In genomic region chr14:24909523-24910302, GRCh38 we compare ENCODE assay signal across 25 cellular contexts.
A peak's percentile ranks its signal among the peaks of the same experiment; 100 is the strongest.
DNase-seq lines count a peak whose midpoint lies in the region; ATAC-seq, FAIRE-seq and TF ChIP-seq lines count a peak whose summit lies in the region.
"Had no signal": no experiment of that assay in that cellular context is flagged by ENCODE, and none has a peak within 500 bp of the region (broad histone marks: within the 10 kb centered on the region; RNA-seq: fewer than 3 reads in every experiment).

No MANE protein-coding gene starts in this region.

- intact Hi-C loops in HepG2 (cut with micrococcal nuclease; ENCODE audit: unreplicated experiment) (loop anchor here (2.0 kb wide), 3 partner anchors 51 to 93 kb away; no protein-coding TSS in a partner anchor), right lobe of liver (cut with DNase I) (no loop called here), body of pancreas (cut with DNase I) (no loop called here), mucosa of descending colon (cut with DNase I, micrococcal nuclease) (no loop called here), thyroid gland (cut with DNase I) (no loop called here)

- no peaks in the 10 kb centered on the region for H3K27me3 ChIP-seq in HepG2 (ENCODE audit: control insufficient read depth in 1 of 2, insufficient read depth in 2 of 2, low read length in 2 of 2)
- no peaks in the 10 kb centered on the region for H3K27me3 ChIP-seq in right lobe of liver
- H3K27me3 ChIP-seq in body of pancreas, result no peaks in the 10 kb centered on the region
- H3K27me3 ChIP-seq in thyroid gland, result no peaks in the 10 kb centered on the region
- H3K27me3 ChIP-seq: BLaER1 treated with 17β-estradiol and CSF1 and Interleukin-3, amounts not matched to agents 10 nM and 100 nM; SJSA1 had no signal

- TF ChIP-seq POLR2A in HepG2 (IDR thresholded peaks at IDR 0.05; ENCODE audit: insufficient read depth in 1 of 2, low read depth in 2 of 2, low read length in 2 of 2) (no peak), right lobe of liver (IDR thresholded peaks at IDR 0.05) (no peak), body of pancreas (IDR thresholded peaks at IDR 0.05) (no peak), thyroid gland (IDR thresholded peaks at IDR 0.05) (no peak)

- peak overlapping the region; percentile 40 for H3K4me2 ChIP-seq in HepG2 (ENCODE audit: low read depth, low read length)
- H3K4me2 ChIP-seq: GM23338 had no signal

- no peak for FAIRE-seq in HepG2 (lab: Jason Lieb, UNC)
- FAIRE-seq: A204.1, G401.6 had no signal

- H3K79me2 ChIP-seq in HepG2 (ENCODE audit: insufficient read depth, low read length), result no peaks in the 10 kb centered on the region

- CTCF ChIA-PET in HepG2 (lab: Yijun Ruan, JAX; ENCODE audit: low intra/inter-chr PET ratio, low total read pairs), result no interaction called here

- H3K4me3 ChIP-seq in HepG2 (replicated peaks in 1 of 3; ENCODE audit: insufficient read depth in 1 of 3, low read depth in 2 of 3, low read length in 3 of 3) (no peak overlapping the region), right lobe of liver (no peak overlapping the region), body of pancreas (no peak overlapping the region), mucosa of descending colon (no peak overlapping the region), thyroid gland (replicated peaks in 1 of 3) (no peak overlapping the region)
- H3K4me3 ChIP-seq: BLaER1 treated with 17β-estradiol and CSF1 and Interleukin-3, amounts not matched to agents 10 nM and 100 nM; GM23338; HAP-1; SJSA1 had no signal

- ATAC-seq in HepG2 (peak; percentile 52), right lobe of liver (no peak), body of pancreas (peak; percentile 86), mucosa of descending colon (peak; percentile 85), HG02840 (IDR thresholded peaks at IDR 0.05; ENCODE audit: low FRiP score, unreplicated experiment) (no peak)
- ATAC-seq: GM23338 had no signal

- H3K36me3 ChIP-seq in HepG2 (replicated peaks in 1 of 2; ENCODE audit: control insufficient read depth in 1 of 2, insufficient read depth in 2 of 2, low read length in 2 of 2) (no peaks in the 10 kb centered on the region), right lobe of liver (no peaks in the 10 kb centered on the region), body of pancreas (replicated peaks in 1 of 2; ENCODE audit: insufficient read depth in 1 of 2, low read depth in 2 of 2) (no peaks in the 10 kb centered on the region), mucosa of descending colon (ENCODE audit: low read depth) (no peaks in the 10 kb centered on the region), thyroid gland (no peaks in the 10 kb centered on the region)
- H3K36me3 ChIP-seq: BLaER1 treated with 17β-estradiol and CSF1 and Interleukin-3, amounts not matched to agents 10 nM and 100 nM; HAP-1; SJSA1 had no signal

- H3K9me3 ChIP-seq in HepG2 (ENCODE audit: low read length) (no peaks in the 10 kb centered on the region), right lobe of liver (no peaks in the 10 kb centered on the region), body of pancreas (no peaks in the 10 kb centered on the region), mucosa of descending colon (no peaks in the 10 kb centered on the region), thyroid gland (no peaks in the 10 kb centered on the region)
- H3K9me3 ChIP-seq: BLaER1 treated with 17β-estradiol and CSF1 and Interleukin-3, amounts not matched to agents 10 nM and 100 nM; HAP-1; SJSA1 had no signal

- H3K27ac ChIP-seq in HepG2 (ENCODE audit: extremely low read length, insufficient read depth, low read length), result peak overlapping the region; percentile 45
- no peak overlapping the region for H3K27ac ChIP-seq in right lobe of liver
- H3K27ac ChIP-seq in body of pancreas, result peak overlapping the region in 3 of 4 donors; percentile 25 to 57 (median 50)
- no peak overlapping the region for H3K27ac ChIP-seq in thyroid gland
- H3K27ac ChIP-seq: BLaER1 treated with 17β-estradiol and CSF1 and Interleukin-3, amounts not matched to agents 10 nM and 100 nM; HL-60; SJSA1 had no signal

- H3K9ac ChIP-seq in HepG2 (ENCODE audit: insufficient read depth, low read depth, low read length), result no peak overlapping the region
- H3K9ac ChIP-seq: BLaER1 treated with 17β-estradiol and CSF1 and Interleukin-3, amounts not matched to agents 10 nM and 100 nM had no signal

- DNase-seq in HepG2 (ENCODE audit: low spot score) (no peak), right lobe of liver (no peak), body of pancreas (peak; percentile 26 to 50 (median 44)), mucosa of descending colon (peak in 2 of 3 donors; percentile 32 to 62), thyroid gland (peak; percentile 18 to 19)
- DNase-seq in activated CD4-positive, alpha-beta T cell treated with anti-CD3 and anti-CD28 coated beads for 1 hour, result no peak
- no peak for DNase-seq in stimulated activated CD4-positive, alpha-beta T cell treated with anti-CD3 and anti-CD28 coated beads, Interleukin-15, amount 100 ng/mL, for 24 hours
- DNase-seq: AML-193; CD4-positive, alpha-beta T cell; COR-L47; Karpas-422; NCI-H1092 treated with DMSO at 0.1 percent for 48 hours; NCI-H1436; NCI-H187 treated with DMSO at 0.1 percent for 48 hours; NCI-H526 treated with DMSO at 0.1 percent for 48 hours; Right ventricle myocardium superior; RPMI8226 had no signal

- POLR2A ChIA-PET in HepG2 (lab: Yijun Ruan, JAX), result interaction anchor here (1.4 to 4.0 kb wide), 5 partner anchors 17 to 94 kb away, joined by 4 to 29 read pairs (median 16); no protein-coding TSS in a partner anchor

- H3K4me1 ChIP-seq in HepG2 (ENCODE audit: insufficient read depth, low read length), result peaks cover 46% of the 10 kb centered on the region
- H3K4me1 ChIP-seq in right lobe of liver, result peaks cover 0 to 17% (median 0%) of the 10 kb centered on the region in 4 donors
- peaks cover 46% of the 10 kb centered on the region for H3K4me1 ChIP-seq in body of pancreas
- peaks cover 5% of the 10 kb centered on the region for H3K4me1 ChIP-seq in mucosa of descending colon (ENCODE audit: low read depth)
- peaks cover 17 to 31% of the 10 kb centered on the region in 2 donors for H3K4me1 ChIP-seq in thyroid gland
- H3K4me1 ChIP-seq: HAP-1 had no signal

- in situ Hi-C loops in HepG2 (cut with HindIII; ENCODE audit: extremely low pct_ligation_motif_present, low pct_unique_long_range_greater_than_20kb), result no loop called here

- WGBS in HepG2 (ENCODE audit: low lambda C conversion rate), result 90% methylated on average over 6 of the region's 6 CpGs
- WGBS in right lobe of liver (ENCODE audit: insufficient coverage, low coverage, low lambda C conversion rate, missing lambda C conversion rate), result 94% methylated on average over 4 of the region's 6 CpGs
- WGBS in body of pancreas, 2 donors, result 66 to 71% methylated on average over 6 of the region's 6 CpGs
- WGBS in thyroid gland, 2 donors, result 94% methylated on average over 6 of the region's 6 CpGs

- H2AFZ ChIP-seq in HepG2 (ENCODE audit: low read length), result no peak overlapping the region
- H2AFZ ChIP-seq: GM23338 had no signal

- TF ChIP-seq EP300 in HepG2 (IDR thresholded peaks at IDR 0.05; ENCODE audit: low read depth in 2 of 2, low read length in 2 of 2), result no peak
- no peak for TF ChIP-seq EP300 in HepG2 (CRISPR knock-in tag; IDR thresholded peaks at IDR 0.05; ENCODE audit: borderline replicate concordance)

- no TSS peak for BruUV-seq in HepG2 (replicated peaks; lab: Mats Ljungman, UMichigan)

- H4K20me1 ChIP-seq in HepG2 (ENCODE audit: insufficient read depth, low read length), result no peaks in the 10 kb centered on the region
- H4K20me1 ChIP-seq: BLaER1 treated with 17β-estradiol and CSF1 and Interleukin-3, amounts not matched to agents 10 nM and 100 nM had no signal

- no peak for TF ChIP-seq RAD21 in HepG2 (CRISPR knock-in tag; IDR thresholded peaks at IDR 0.05)

- TF ChIP-seq CTCF in HepG2 (CRISPR knock-in tag; IDR thresholded peaks at IDR 0.05) (no peak), right lobe of liver (IDR thresholded peaks at IDR 0.05) (no peak), body of pancreas (IDR thresholded peaks at IDR 0.05) (no peak), mucosa of descending colon (IDR thresholded peaks at IDR 0.05) (no peak), thyroid gland (IDR thresholded peaks at IDR 0.05) (no peak)

TF ChIP-seq in HepG2, 621 proteins besides CTCF, POLR2A, EP300 and RAD21 (continues in another document):
- no peak for TF ChIP-seq ZBTB7B (CRISPR knock-in tag; IDR thresholded peaks at IDR 0.05)
- TF ChIP-seq HNF4A (CRISPR knock-in tag; IDR thresholded peaks at IDR 0.05), result peak; percentile 46; the same call in 1 of the 2 replicates
- no peak for TF ChIP-seq TCF7 (IDR thresholded peaks at IDR 0.05; ENCODE audit: low read depth)
- TF ChIP-seq IRF1 (CRISPR knock-in tag; IDR thresholded peaks at IDR 0.05; ENCODE audit: low read depth), result 0 out of 2 replicates have a peak, but pooled peaks have one; percentile 22
- no peak for TF ChIP-seq CHD4 (IDR thresholded peaks at IDR 0.05; ENCODE audit: borderline replicate concordance, low read length)
- TF ChIP-seq FOSL2 (CRISPR knock-in tag; IDR thresholded peaks at IDR 0.05), result peak; percentile 69
- TF ChIP-seq ZNF362 (CRISPR knock-in tag; IDR thresholded peaks at IDR 0.05; ENCODE audit: borderline replicate concordance), result peak; percentile 35; the same call in 1 of the 2 replicates
- 0 out of 2 replicates have a peak, but pooled peaks have one; percentile 1 for TF ChIP-seq KDM2A (CRISPR knock-in tag; IDR thresholded peaks at IDR 0.05; ENCODE audit: borderline replicate concordance, low read depth)
- TF ChIP-seq FOXC1 (CRISPR knock-in tag; IDR thresholded peaks at IDR 0.05; ENCODE audit: borderline replicate concordance), result peak; percentile 57; the same call in 1 of the 2 replicates
- no peak for TF ChIP-seq ZNF557 (CRISPR knock-in tag; IDR thresholded peaks at IDR 0.05)
- peak; percentile 58; the same call in 1 of the 2 replicates for TF ChIP-seq ZNF605 (CRISPR knock-in tag; IDR thresholded peaks at IDR 0.05)
- no peak; the same call in 1 of the 2 replicates for TF ChIP-seq NCOR1 (IDR thresholded peaks at IDR 0.05; ENCODE audit: borderline replicate concordance, low read length)

Comparison
In these comparisons a context has a peak if more than half of its experiments do, and no peak if none do; other contexts are left out.
1. ATAC-seq: peak in HepG2 (single experiment), body of pancreas (single experiment) and mucosa of descending colon (single experiment); none in right lobe of liver (0 of 4) and HG02840 (single experiment).
2. H3K27ac ChIP-seq: peak in HepG2 (single experiment) and body of pancreas (3 of 4); none in right lobe of liver (0 of 3) and thyroid gland (0 of 3).
3. DNase-seq: peak in body of pancreas (4 of 4), mucosa of descending colon (2 of 3) and thyroid gland (2 of 2); none in HepG2 (single experiment), right lobe of liver (0 of 3), activated CD4-positive, alpha-beta T cell treated with anti-CD3 and anti-CD28 coated beads for 1 hour (single experiment) and stimulated activated CD4-positive, alpha-beta T cell treated with anti-CD3 and anti-CD28 coated beads, Interleukin-15, amount 100 ng/mL, for 24 hours (single experiment).